ENCODE assay signal across 15 cellular contexts in the genomic region with DNA sequence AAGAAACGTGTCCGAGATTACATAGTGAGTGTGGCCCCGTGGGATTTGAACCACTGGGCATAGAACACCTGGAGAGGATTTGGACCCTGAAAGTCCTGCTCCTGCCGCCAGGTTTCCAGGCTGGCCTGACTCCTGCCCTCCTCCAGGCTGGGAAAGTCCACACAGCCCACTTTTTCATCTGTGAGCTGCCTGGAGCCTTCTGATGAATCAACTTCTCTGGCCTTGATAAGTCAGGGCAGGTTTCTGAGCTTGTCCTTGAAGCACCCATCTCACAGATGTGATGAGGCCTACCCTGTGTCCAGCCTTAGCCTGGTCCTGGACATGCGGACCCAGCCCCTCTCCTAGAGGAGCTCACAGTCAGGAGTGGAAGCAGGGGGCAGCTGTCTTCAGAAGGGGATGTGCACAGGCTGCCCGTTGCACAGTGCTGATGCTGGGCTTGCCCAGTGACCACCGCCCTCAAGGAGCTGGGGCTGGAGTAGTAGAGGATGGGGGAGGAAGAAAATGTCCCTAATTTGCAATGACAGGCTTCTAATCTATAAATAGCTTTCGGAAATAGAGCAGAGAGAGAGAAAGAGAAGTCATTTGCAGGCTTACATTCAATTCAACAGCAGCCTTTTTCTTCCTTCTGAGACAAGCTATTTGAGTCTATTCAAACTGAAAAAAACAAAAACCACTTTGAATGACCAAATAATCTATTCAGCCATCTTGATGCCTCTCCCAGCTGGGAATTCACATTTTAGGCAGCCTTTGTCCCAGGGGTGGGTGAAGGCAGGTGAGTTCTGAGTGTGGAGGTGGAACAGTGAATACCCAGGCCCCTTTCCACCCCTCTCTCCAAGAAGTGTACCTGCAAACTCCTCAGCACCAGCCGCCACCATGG.
A peak's percentile ranks its signal among the peaks of the same experiment; 100 is the strongest.
DNase-seq lines count a peak whose midpoint lies in the region; ATAC-seq lines count a peak whose summit lies in the region.
"Had no signal": no experiment of that assay in that cellular context is flagged by ENCODE, and none has a peak within 500 bp of the region (broad histone marks: within the 10 kb centered on the region; RNA-seq: fewer than 3 reads in every experiment).

No MANE protein-coding gene starts in this region.

- H3K9me2 ChIP-seq in Karpas-422 (replicated peaks; ENCODE audit: insufficient read depth, low read length): no peaks in the 10 kb centered on the region

- H2AFZ ChIP-seq in Karpas-422 (ENCODE audit: low read length): peak overlapping the region; percentile 21; the same call in 1 of the 2 replicates

- H3K27ac ChIP-seq in Karpas-422 (ENCODE audit: low read length): no peak overlapping the region
- H3K27ac ChIP-seq: foreskin keratinocyte, HL-60, neutrophil had no signal

- DNase-seq in Karpas-422: no peak
- no peak for DNase-seq in iPS-NIHi7 (ENCODE audit: extremely low spot score)
- DNase-seq in stimulated activated naive CD4-positive, alpha-beta T cell treated with Interleukin-2 at 50 U/mL for 16 hours (lab: John Stamatoyannopoulos, UW): no peak
- DNase-seq: CD4-positive, CD25-positive, alpha-beta regulatory T cell; endodermal cell; foreskin keratinocyte; NCI-H2029 treated with DMSO at 0.1 percent for 48 hours; NCI-H774; SHP77 had no signal

- H3K4me2 ChIP-seq in Karpas-422 (ENCODE audit: low read depth, low read length, poor library complexity, severe bottlenecking): peak overlapping the region; percentile 49

- peak; percentile 62 for ATAC-seq in GM19035 (IDR thresholded peaks at IDR 0.05; ENCODE audit: unreplicated experiment)
- ATAC-seq in HG02610 (IDR thresholded peaks at IDR 0.05; ENCODE audit: unreplicated experiment): peak; percentile 66
- no peak for ATAC-seq in HG03139 (IDR thresholded peaks at IDR 0.05; ENCODE audit: unreplicated experiment)
- no peak for ATAC-seq in HG03159 (IDR thresholded peaks at IDR 0.05; ENCODE audit: unreplicated experiment)
- ATAC-seq: foreskin keratinocyte had no signal

- no peaks in the 10 kb centered on the region for H4K20me1 ChIP-seq in Karpas-422 (ENCODE audit: insufficient read depth, low read depth, low read length)

- H3K36me3 ChIP-seq in Karpas-422 (ENCODE audit: insufficient read depth, low read length): no peaks in the 10 kb centered on the region
- H3K36me3 ChIP-seq: neutrophil had no signal

- H3K27me3 ChIP-seq in Karpas-422 (ENCODE audit: low read length): no peaks in the 10 kb centered on the region
- H3K27me3 ChIP-seq: foreskin keratinocyte, neutrophil had no signal

- H3K79me2 ChIP-seq in Karpas-422 (ENCODE audit: low read length): no peaks in the 10 kb centered on the region

- H3K9me3 ChIP-seq in Karpas-422 (ENCODE audit: low read length): no peaks in the 10 kb centered on the region
- H3K9me3 ChIP-seq: neutrophil had no signal

- peaks cover 15% of the 10 kb centered on the region for H3K4me1 ChIP-seq in Karpas-422 (ENCODE audit: low read length)
- H3K4me1 ChIP-seq: foreskin keratinocyte had no signal

- no peak overlapping the region; the same call in 1 of the 2 replicates for H3K4me3 ChIP-seq in Karpas-422 (ENCODE audit: low read length)

- peak overlapping the region; percentile 16; the same call in 1 of the 2 replicates for H3K9ac ChIP-seq in Karpas-422 (ENCODE audit: low read length)

Comparison
In these comparisons a context has a peak if more than half of its experiments do, and no peak if none do; other contexts are left out.
1. ATAC-seq: peak in GM19035 (single experiment) and HG02610 (single experiment); none in HG03139 (single experiment) and HG03159 (single experiment).